19 cellular contexts compared by ENCODE assay signal in the genomic region with DNA sequence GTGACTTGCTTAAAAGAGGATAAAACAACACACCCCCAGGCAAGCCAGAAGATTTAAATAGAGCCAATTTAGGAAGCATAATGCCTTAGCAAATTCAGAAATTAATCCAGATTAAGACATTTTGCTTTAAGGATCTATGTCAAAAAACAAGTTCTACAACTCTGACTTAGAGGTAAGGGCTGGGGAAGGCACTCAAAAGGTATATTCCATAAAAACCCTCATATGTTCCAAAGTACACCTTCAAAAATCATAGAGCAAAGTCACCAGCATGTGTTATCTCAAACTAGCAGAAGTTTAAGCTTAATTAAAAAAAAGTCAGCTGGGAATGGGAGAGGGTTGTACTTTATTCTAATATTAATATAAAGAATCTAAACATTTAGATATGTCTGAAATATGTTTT.
"Had no signal": no experiment of that assay in that cellular context is flagged by ENCODE, and none has a peak within 500 bp of the region (broad histone marks: within the 10 kb centered on the region; RNA-seq: fewer than 3 reads in every experiment).

No MANE protein-coding gene starts in this region.

- DNase-seq: Kasumi-1, MM.1S, NCI-H1092 treated with DMSO at 0.1 percent for 48 hours, NCI-H1436, NCI-H187, NCI-H2029, NCI-H2081 treated with DMSO at 0.1 percent for 48 hours, NCI-H2171, NCI-H226, NCI-H446, NCI-H510A, NCI-H524 treated with DMSO at 0.1 percent for 48 hours, Right ventricle myocardium superior, RPMI8226, SIG-M5 had no signal

- ATAC-seq: K562 had no signal

- H3K27ac ChIP-seq: KMS-11, SJSA1, SK-N-MC had no signal

- H3K4me3 ChIP-seq: K562, SJSA1, SK-N-MC had no signal

- H3K4me1 ChIP-seq: SJSA1 had no signal

- H3K36me3 ChIP-seq: SJSA1 had no signal

- H3K27me3 ChIP-seq: SJSA1 had no signal

- H3K9me3 ChIP-seq: SJSA1 had no signal
